1 cellular context compared by ENCODE assay signal in the genomic region with DNA sequence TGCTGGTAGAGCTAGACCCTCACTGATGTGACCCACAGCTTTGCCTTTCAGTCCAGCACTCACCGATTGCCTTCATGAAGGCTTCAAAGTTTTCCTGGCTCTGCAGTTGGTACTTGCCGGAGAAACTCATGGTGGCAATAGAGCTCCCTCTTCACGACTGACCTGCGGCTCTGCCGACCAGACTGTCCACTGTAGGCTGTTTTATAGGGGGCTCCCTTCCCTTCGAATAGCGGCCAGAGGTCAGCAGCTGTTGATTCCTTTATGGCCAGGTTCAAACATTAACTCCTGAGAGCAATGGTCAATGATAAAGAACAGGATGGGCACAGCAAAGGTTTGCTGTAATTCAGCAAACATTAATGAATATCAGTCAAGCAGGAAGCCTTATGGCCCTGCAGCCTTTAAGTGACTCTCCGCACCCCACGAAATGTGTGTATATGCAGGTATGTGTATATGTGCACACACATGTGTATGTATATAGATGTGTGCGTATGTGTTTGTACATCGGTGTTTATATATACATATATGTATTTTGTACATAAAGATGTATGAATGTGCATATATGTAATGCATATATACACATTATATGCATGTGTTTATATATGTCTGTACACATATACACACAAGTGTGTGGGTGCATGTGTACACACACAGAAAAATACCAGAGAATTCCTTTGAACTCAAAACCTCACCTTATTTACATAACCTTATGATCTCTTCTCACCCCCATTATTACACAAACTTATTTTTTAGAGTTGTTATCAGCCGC.
TF ChIP-seq lines count a peak whose summit lies in the region.

TSS of gene FABP1 (minus strand) at position 175 of the 766 bp plus-strand sequence. CDS start at position 130, 45 bp downstream.

TF ChIP-seq in HepG2, 621 proteins besides CTCF, POLR2A, EP300 and RAD21 (continued from another document and continues in another):
- peak; percentile 81 for TF ChIP-seq PRDM10 (CRISPR knock-in tag; IDR thresholded peaks at IDR 0.05; ENCODE audit: low read depth)
- peak; percentile 90 for TF ChIP-seq HOMEZ (CRISPR knock-in tag; IDR thresholded peaks at IDR 0.05; ENCODE audit: low read depth)
- TF ChIP-seq, protein P1, sequence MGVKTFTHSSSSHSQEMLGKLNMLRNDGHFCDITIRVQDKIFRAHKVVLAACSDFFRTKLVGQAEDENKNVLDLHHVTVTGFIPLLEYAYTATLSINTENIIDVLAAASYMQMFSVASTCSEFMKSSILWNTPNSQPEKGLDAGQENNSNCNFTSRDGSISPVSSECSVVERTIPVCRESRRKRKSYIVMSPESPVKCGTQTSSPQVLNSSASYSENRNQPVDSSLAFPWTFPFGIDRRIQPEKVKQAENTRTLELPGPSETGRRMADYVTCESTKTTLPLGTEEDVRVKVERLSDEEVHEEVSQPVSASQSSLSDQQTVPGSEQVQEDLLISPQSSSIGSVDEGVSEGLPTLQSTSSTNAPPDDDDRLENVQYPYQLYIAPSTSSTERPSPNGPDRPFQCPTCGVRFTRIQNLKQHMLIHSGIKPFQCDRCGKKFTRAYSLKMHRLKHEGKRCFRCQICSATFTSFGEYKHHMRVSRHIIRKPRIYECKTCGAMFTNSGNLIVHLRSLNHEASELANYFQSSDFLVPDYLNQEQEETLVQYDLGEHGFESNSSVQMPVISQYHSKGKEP (CRISPR knock-in tag; IDR thresholded peaks at IDR 0.05) = peak; percentile 95
- TF ChIP-seq SP140L (CRISPR knock-in tag; IDR thresholded peaks at IDR 0.05; ENCODE audit: borderline replicate concordance) = no peak
- peak; percentile 99 for TF ChIP-seq HNF1B (CRISPR knock-in tag; IDR thresholded peaks at IDR 0.05)
- TF ChIP-seq, protein P2, sequence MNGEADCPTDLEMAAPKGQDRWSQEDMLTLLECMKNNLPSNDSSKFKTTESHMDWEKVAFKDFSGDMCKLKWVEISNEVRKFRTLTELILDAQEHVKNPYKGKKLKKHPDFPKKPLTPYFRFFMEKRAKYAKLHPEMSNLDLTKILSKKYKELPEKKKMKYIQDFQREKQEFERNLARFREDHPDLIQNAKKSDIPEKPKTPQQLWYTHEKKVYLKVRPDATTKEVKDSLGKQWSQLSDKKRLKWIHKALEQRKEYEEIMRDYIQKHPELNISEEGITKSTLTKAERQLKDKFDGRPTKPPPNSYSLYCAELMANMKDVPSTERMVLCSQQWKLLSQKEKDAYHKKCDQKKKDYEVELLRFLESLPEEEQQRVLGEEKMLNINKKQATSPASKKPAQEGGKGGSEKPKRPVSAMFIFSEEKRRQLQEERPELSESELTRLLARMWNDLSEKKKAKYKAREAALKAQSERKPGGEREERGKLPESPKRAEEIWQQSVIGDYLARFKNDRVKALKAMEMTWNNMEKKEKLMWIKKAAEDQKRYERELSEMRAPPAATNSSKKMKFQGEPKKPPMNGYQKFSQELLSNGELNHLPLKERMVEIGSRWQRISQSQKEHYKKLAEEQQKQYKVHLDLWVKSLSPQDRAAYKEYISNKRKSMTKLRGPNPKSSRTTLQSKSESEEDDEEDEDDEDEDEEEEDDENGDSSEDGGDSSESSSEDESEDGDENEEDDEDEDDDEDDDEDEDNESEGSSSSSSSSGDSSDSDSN (CRISPR knock-in tag; IDR thresholded peaks at IDR 0.05) = peak; percentile 71; the same call in 1 of the 2 replicates
- peak; percentile 95 for TF ChIP-seq ZNF878 (CRISPR knock-in tag; IDR thresholded peaks at IDR 0.05)
- TF ChIP-seq PRPF4 (IDR thresholded peaks at IDR 0.05; ENCODE audit: low read depth, low read length, poor library complexity, severe bottlenecking) = no peak
- no peak for TF ChIP-seq AGO1 (IDR thresholded peaks at IDR 0.05; ENCODE audit: low read depth, low read length, poor library complexity, severe bottlenecking)
- TF ChIP-seq ZNF567 (CRISPR knock-in tag; IDR thresholded peaks at IDR 0.05; ENCODE audit: borderline replicate concordance) = peak; percentile 99
- TF ChIP-seq SP2 (CRISPR knock-in tag; IDR thresholded peaks at IDR 0.05) = no peak
- 0 out of 2 replicates have a peak, but pooled peaks have one; percentile 72 for TF ChIP-seq PAF1 (CRISPR knock-in tag; IDR thresholded peaks at IDR 0.05)
- no peak; the same call in 1 of the 2 replicates for TF ChIP-seq ZNF563 (CRISPR knock-in tag; IDR thresholded peaks at IDR 0.05)
- TF ChIP-seq PBX3 (CRISPR knock-in tag; IDR thresholded peaks at IDR 0.05; ENCODE audit: borderline replicate concordance) = no peak
- no peak for TF ChIP-seq ZNF138 (CRISPR knock-in tag; IDR thresholded peaks at IDR 0.05; ENCODE audit: low read depth)
- no peak for TF ChIP-seq ZNF326 (CRISPR knock-in tag; IDR thresholded peaks at IDR 0.05; ENCODE audit: borderline replicate concordance)
- TF ChIP-seq, protein P3, sequence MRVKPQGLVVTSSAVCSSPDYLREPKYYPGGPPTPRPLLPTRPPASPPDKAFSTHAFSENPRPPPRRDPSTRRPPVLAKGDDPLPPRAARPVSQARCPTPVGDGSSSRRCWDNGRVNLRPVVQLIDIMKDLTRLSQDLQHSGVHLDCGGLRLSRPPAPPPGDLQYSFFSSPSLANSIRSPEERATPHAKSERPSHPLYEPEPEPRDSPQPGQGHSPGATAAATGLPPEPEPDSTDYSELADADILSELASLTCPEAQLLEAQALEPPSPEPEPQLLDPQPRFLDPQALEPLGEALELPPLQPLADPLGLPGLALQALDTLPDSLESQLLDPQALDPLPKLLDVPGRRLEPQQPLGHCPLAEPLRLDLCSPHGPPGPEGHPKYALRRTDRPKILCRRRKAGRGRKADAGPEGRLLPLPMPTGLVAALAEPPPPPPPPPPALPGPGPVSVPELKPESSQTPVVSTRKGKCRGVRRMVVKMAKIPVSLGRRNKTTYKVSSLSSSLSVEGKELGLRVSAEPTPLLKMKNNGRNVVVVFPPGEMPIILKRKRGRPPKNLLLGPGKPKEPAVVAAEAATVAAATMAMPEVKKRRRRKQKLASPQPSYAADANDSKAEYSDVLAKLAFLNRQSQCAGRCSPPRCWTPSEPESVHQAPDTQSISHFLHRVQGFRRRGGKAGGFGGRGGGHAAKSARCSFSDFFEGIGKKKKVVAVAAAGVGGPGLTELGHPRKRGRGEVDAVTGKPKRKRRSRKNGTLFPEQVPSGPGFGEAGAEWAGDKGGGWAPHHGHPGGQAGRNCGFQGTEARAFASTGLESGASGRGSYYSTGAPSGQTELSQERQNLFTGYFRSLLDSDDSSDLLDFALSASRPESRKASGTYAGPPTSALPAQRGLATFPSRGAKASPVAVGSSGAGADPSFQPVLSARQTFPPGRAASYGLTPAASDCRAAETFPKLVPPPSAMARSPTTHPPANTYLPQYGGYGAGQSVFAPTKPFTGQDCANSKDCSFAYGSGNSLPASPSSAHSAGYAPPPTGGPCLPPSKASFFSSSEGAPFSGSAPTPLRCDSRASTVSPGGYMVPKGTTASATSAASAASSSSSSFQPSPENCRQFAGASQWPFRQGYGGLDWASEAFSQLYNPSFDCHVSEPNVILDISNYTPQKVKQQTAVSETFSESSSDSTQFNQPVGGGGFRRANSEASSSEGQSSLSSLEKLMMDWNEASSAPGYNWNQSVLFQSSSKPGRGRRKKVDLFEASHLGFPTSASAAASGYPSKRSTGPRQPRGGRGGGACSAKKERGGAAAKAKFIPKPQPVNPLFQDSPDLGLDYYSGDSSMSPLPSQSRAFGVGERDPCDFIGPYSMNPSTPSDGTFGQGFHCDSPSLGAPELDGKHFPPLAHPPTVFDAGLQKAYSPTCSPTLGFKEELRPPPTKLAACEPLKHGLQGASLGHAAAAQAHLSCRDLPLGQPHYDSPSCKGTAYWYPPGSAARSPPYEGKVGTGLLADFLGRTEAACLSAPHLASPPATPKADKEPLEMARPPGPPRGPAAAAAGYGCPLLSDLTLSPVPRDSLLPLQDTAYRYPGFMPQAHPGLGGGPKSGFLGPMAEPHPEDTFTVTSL (CRISPR knock-in tag; IDR thresholded peaks at IDR 0.05; ENCODE audit: borderline replicate concordance) = peak; percentile 92; the same call in 1 of the 2 replicates
- no peak for TF ChIP-seq HNRNPK (IDR thresholded peaks at IDR 0.05; ENCODE audit: low read depth, low read length, poor library complexity, severe bottlenecking)
- TF ChIP-seq CAMTA2 (CRISPR knock-in tag; IDR thresholded peaks at IDR 0.05; ENCODE audit: borderline replicate concordance) = peak; percentile 20; the same call in 1 of the 2 replicates
- peak; percentile 98 for TF ChIP-seq MIXL1 (CRISPR knock-in tag; IDR thresholded peaks at IDR 0.05)
- peak; percentile 34 for TF ChIP-seq BCL3 (CRISPR knock-in tag; IDR thresholded peaks at IDR 0.05)
- TF ChIP-seq MAFG (CRISPR knock-in tag; IDR thresholded peaks at IDR 0.05) = no peak
- peak; percentile 85; the same call in 1 of the 2 replicates for TF ChIP-seq ZNF777 (CRISPR knock-in tag; IDR thresholded peaks at IDR 0.05)
- TF ChIP-seq FOXA1 (IDR thresholded peaks at IDR 0.05) = peak; percentile 97
- peak; percentile 97 for TF ChIP-seq FOXA1 (CRISPR knock-in tag; IDR thresholded peaks at IDR 0.05)
- peak; percentile 64 for TF ChIP-seq RNF219 (CRISPR knock-in tag; IDR thresholded peaks at IDR 0.05)
